ENCODE assay signal across 8 cellular contexts in the genomic region with DNA sequence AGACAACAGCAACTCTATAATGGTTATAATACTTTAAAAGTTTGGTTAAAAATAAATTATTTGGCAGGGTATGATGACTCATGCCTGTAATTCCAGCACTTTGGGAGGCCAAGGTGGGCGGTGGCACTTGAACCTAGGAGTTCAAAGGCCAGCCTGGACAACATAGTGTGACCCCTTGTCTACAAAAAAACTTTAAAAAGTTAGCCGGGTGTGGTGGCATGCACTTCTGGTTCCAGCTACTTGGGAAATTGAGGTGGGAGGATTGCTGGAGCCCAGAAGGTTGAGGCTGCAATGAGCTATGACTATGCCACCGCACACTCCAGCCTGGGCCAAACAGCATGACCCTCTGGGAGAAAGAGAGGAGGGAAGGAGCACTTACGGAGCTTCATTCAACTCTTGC.
"Had no signal": no experiment of that assay in that cellular context is flagged by ENCODE, and none has a peak within 500 bp of the region (broad histone marks: within the 10 kb centered on the region; RNA-seq: fewer than 3 reads in every experiment).

No MANE protein-coding gene starts in this region.

- H3K4me3 ChIP-seq: GM12878 had no signal

- ATAC-seq: GM12878 had no signal

- FAIRE-seq: G401.6, GM12878, GM12891, GM12892, GM18507, GM19239 had no signal

- DNase-seq: GDM1, GF-D8 had no signal
